In genomic region chr17:54891176-54891821, GRCh38 we compare ENCODE assay signal across 8 cellular contexts. TPM values are rescaled to one million over a fixed set of nuclear protein-coding genes. Genes with fewer than 3 reads are reported as not detected.
A peak's percentile ranks its signal among the peaks of the same experiment; 100 is the strongest.
DNase-seq lines count a peak whose midpoint lies in the region; ATAC-seq and TF ChIP-seq lines count a peak whose summit lies in the region.

No MANE protein-coding gene starts in this region.

- H3K4me3 ChIP-seq in MM.1S (ENCODE audit: low read length) = no peak overlapping the region
- no peak overlapping the region for H3K4me3 ChIP-seq in prostate gland

- no peak for TF ChIP-seq POLR2A in prostate gland (IDR thresholded peaks at IDR 0.05)

- peak; percentile 41 for TF ChIP-seq CTCF in MM.1S (IDR thresholded peaks at IDR 0.05; ENCODE audit: low read length)
- peak in 2 of 4 experiments; percentile 45 to 47 for TF ChIP-seq CTCF in prostate gland (IDR thresholded peaks at IDR 0.05)

- intact Hi-C loops in prostate gland (cut with DNase I) = no loop called here

- H3K79me2 ChIP-seq in MM.1S (ENCODE audit: low read length) = no peaks in the 10 kb centered on the region

- no peaks in the 10 kb centered on the region for H3F3A ChIP-seq in MM.1S (ENCODE audit: insufficient read depth, low read length)

- no peaks in the 10 kb centered on the region for H4K20me1 ChIP-seq in MM.1S (ENCODE audit: insufficient read depth, low read length)

- no peaks in the 10 kb centered on the region for H3K27me3 ChIP-seq in MM.1S (replicated peaks; ENCODE audit: insufficient read depth, low read length)
- no peaks in the 10 kb centered on the region for H3K27me3 ChIP-seq in prostate gland (replicated peaks; ENCODE audit: insufficient read depth)

- no peak overlapping the region for H2AFZ ChIP-seq in MM.1S (ENCODE audit: low read length)

- no peaks in the 10 kb centered on the region for H3K9me2 ChIP-seq in MM.1S (replicated peaks; ENCODE audit: insufficient read depth, low read length)

- H3K9me3 ChIP-seq in MM.1S (replicated peaks; ENCODE audit: insufficient read depth, low read length) (no peaks in the 10 kb centered on the region), prostate gland (no peaks in the 10 kb centered on the region)

- 0% methylated on average over 1 of the region's 1 CpG for WGBS in prostate gland

- no peak overlapping the region for H3K9ac ChIP-seq in MM.1S (ENCODE audit: low read length)

- no peak for ATAC-seq in HG03045 (IDR thresholded peaks at IDR 0.05; ENCODE audit: unreplicated experiment)
- ATAC-seq in HG03521 (IDR thresholded peaks at IDR 0.05; ENCODE audit: unreplicated experiment) = no peak

- H3K4me1 ChIP-seq in MM.1S (ENCODE audit: low read length) (no peaks in the 10 kb centered on the region), prostate gland (replicated peaks) (no peaks in the 10 kb centered on the region)

- no peak overlapping the region for H3K4me2 ChIP-seq in MM.1S (ENCODE audit: low read depth, low read length)

- H3K36me3 ChIP-seq in MM.1S (replicated peaks; ENCODE audit: insufficient read depth, low read length) (no peaks in the 10 kb centered on the region), prostate gland (no peaks in the 10 kb centered on the region)

- DNase-seq in SKM-1 treated with dmso at 0.1 percent for 144 hours (lab: John Stamatoyannopoulos, UW; ENCODE audit: unreplicated experiment) (peak; percentile 15), SKM-1 (lab: John Stamatoyannopoulos, UW; ENCODE audit: unreplicated experiment) (no peak), MM.1S (peak; percentile 59), SHP77 (lab: John Stamatoyannopoulos, UW) (peak; percentile 35 to 37), fibroblast of peridontal ligament (ENCODE audit: extremely low read depth) (peak; percentile 86), prostate gland (ENCODE audit: low spot score) (peak; percentile 19)

- H3K27ac ChIP-seq in MM.1S (ENCODE audit: low read length) (no peak overlapping the region), prostate gland (no peak overlapping the region)

RNA-seq across cellular contexts. Expression of gene TOM1L1, which starts 9.4 kb away (rescaled TPM):
- 10 to 100 TPM; 52.8 to 81.3 TPM for total RNA-seq in prostate gland
